ENCODE assay signal across 1 cellular context in the genomic region with DNA sequence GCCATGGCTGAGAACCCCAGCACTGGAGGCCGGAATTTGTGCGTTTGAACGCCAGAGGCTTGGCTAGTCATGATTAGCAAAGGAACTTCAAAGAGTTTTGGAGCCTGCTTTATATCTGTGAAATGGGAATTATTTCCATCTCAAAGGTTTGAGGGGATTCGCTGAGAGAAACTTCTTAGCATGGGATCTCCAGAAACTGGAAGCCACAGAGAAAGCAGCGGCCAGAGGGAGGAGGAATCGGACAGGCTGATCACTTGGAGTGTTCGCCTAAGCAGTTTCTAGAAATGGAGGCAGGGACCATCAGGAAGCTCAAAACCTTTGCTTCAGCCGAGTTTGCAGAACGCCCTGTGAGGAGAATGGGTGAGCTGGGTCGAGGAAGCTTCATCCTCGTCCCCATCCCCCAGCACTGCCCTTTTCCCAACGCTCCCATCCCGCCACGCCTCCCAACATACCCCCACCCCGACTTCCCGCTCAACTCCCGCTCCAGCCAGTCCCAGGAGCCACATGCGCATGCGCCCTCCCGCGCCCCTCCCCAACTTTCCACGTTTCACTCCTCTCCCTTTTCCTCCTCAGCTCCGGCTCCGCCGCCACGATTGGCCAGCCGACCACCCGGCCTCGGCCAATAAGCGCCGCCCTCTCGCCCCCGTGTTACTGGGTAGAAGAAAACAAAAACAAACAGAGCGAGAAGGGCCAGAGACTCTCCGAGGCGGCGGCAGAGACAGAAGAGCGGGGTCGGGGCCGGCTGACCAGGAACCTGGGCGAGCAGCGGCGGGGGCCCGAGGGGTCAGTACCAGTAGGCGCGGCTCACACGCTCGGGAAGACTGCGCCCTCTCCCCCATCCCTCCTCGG.
TF ChIP-seq lines count a peak whose summit lies in the region.

PDCD4 (plus strand) TSS at position 693 of the 849 bp plus-strand sequence. CDS start 4,100 bp downstream, outside the sequence.

TF ChIP-seq in HepG2, 621 proteins besides CTCF, POLR2A, EP300 and RAD21 (continued from another document and continues in another):
- no peak for TF ChIP-seq ZNF124 (CRISPR knock-in tag; IDR thresholded peaks at IDR 0.05)
- no peak for TF ChIP-seq ZSCAN21 (CRISPR knock-in tag; IDR thresholded peaks at IDR 0.05; ENCODE audit: borderline replicate concordance)
- no peak for TF ChIP-seq FOXO1 (CRISPR knock-in tag; IDR thresholded peaks at IDR 0.05)
- no peak; the same call in 1 of the 2 replicates for TF ChIP-seq AHR (CRISPR knock-in tag; IDR thresholded peaks at IDR 0.05)
- TF ChIP-seq POGK (CRISPR knock-in tag; conservative IDR thresholded peaks at IDR 0.05), result peak; percentile 16; the same call in 1 of the 2 replicates
- 0 out of 2 replicates have a peak, but pooled peaks have one; percentile 42 for TF ChIP-seq ZBTB7B (CRISPR knock-in tag; IDR thresholded peaks at IDR 0.05)
- TF ChIP-seq ZBTB1 (CRISPR knock-in tag; IDR thresholded peaks at IDR 0.05; ENCODE audit: borderline replicate concordance), result no peak
- TF ChIP-seq NFKB2 (CRISPR knock-in tag; IDR thresholded peaks at IDR 0.05; ENCODE audit: borderline replicate concordance), result peak; percentile 4; the same call in 1 of the 2 replicates
- TF ChIP-seq ELF3 (CRISPR knock-in tag; IDR thresholded peaks at IDR 0.05), result 0 out of 2 replicates have a peak, but pooled peaks have one; percentile 43
- TF ChIP-seq SRSF1 (optimal IDR thresholded peaks at IDR 0.05; ENCODE audit: low read depth, low read length), result no peak
- 0 out of 2 replicates have a peak, but pooled peaks have one; percentile 9 for TF ChIP-seq ZNF331 (CRISPR knock-in tag; IDR thresholded peaks at IDR 0.05)
- peak; percentile 82; the same call in 1 of the 2 replicates for TF ChIP-seq TFDP1 (CRISPR knock-in tag; IDR thresholded peaks at IDR 0.05; ENCODE audit: borderline replicate concordance)
- TF ChIP-seq, protein P1, sequence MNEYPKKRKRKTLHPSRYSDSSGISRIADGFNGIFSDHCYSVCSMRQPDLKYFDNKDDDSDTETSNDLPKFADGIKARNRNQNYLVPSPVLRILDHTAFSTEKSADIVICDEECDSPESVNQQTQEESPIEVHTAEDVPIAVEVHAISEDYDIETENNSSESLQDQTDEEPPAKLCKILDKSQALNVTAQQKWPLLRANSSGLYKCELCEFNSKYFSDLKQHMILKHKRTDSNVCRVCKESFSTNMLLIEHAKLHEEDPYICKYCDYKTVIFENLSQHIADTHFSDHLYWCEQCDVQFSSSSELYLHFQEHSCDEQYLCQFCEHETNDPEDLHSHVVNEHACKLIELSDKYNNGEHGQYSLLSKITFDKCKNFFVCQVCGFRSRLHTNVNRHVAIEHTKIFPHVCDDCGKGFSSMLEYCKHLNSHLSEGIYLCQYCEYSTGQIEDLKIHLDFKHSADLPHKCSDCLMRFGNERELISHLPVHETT (CRISPR knock-in tag; conservative IDR thresholded peaks at IDR 0.05), result no peak
- 0 out of 2 replicates have a peak, but pooled peaks have one; percentile 35 for TF ChIP-seq HES4 (CRISPR knock-in tag; IDR thresholded peaks at IDR 0.05; ENCODE audit: borderline replicate concordance)
- peak; percentile 99 for TF ChIP-seq HNRNPK (IDR thresholded peaks at IDR 0.05; ENCODE audit: low read depth, low read length, poor library complexity, severe bottlenecking)
- peak; percentile 38; the same call in 1 of the 2 replicates for TF ChIP-seq GATAD1 (CRISPR knock-in tag; IDR thresholded peaks at IDR 0.05)
- TF ChIP-seq, protein P2, sequence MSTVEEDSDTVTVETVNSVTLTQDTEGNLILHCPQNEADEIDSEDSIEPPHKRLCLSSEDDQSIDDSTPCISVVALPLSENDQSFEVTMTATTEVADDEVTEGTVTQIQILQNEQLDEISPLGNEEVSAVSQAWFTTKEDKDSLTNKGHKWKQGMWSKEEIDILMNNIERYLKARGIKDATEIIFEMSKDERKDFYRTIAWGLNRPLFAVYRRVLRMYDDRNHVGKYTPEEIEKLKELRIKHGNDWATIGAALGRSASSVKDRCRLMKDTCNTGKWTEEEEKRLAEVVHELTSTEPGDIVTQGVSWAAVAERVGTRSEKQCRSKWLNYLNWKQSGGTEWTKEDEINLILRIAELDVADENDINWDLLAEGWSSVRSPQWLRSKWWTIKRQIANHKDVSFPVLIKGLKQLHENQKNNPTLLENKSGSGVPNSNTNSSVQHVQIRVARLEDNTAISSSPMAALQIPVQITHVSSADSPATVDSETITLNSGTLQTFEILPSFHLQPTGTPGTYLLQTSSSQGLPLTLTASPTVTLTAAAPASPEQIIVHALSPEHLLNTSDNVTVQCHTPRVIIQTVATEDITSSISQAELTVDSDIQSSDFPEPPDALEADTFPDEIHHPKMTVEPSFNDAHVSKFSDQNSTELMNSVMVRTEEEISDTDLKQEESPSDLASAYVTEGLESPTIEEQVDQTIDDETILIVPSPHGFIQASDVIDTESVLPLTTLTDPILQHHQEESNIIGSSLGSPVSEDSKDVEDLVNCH (CRISPR knock-in tag; IDR thresholded peaks at IDR 0.05), result no peak
- TF ChIP-seq ZNF101 (CRISPR knock-in tag; IDR thresholded peaks at IDR 0.05; ENCODE audit: borderline replicate concordance, low read depth), result 0 out of 2 replicates have a peak, but pooled peaks have one; percentile 7
- no peak for TF ChIP-seq RAD51 (IDR thresholded peaks at IDR 0.05; ENCODE audit: borderline replicate concordance)
- TF ChIP-seq MED13 (CRISPR knock-in tag; IDR thresholded peaks at IDR 0.05), result 0 out of 2 replicates have a peak, but pooled peaks have one; percentile 6
- peak; percentile 37; the same call in 1 of the 2 replicates for TF ChIP-seq ZNF547 (CRISPR knock-in tag; IDR thresholded peaks at IDR 0.05)
- no peak for TF ChIP-seq ZFP62 (CRISPR knock-in tag; IDR thresholded peaks at IDR 0.05)
- TF ChIP-seq NR0B2 (CRISPR knock-in tag; IDR thresholded peaks at IDR 0.05), result no peak
- TF ChIP-seq ZZZ3 (CRISPR knock-in tag; IDR thresholded peaks at IDR 0.05; ENCODE audit: borderline replicate concordance), result 0 out of 2 replicates have a peak, but pooled peaks have one; percentile 78
- no peak for TF ChIP-seq FIP1L1 (IDR thresholded peaks at IDR 0.05; ENCODE audit: borderline replicate concordance, insufficient read depth, low read depth, low read length)
- 0 out of 2 replicates have a peak, but pooled peaks have one; percentile 60 for TF ChIP-seq HINFP (CRISPR knock-in tag; IDR thresholded peaks at IDR 0.05; ENCODE audit: low read depth)
- TF ChIP-seq, protein P3, sequence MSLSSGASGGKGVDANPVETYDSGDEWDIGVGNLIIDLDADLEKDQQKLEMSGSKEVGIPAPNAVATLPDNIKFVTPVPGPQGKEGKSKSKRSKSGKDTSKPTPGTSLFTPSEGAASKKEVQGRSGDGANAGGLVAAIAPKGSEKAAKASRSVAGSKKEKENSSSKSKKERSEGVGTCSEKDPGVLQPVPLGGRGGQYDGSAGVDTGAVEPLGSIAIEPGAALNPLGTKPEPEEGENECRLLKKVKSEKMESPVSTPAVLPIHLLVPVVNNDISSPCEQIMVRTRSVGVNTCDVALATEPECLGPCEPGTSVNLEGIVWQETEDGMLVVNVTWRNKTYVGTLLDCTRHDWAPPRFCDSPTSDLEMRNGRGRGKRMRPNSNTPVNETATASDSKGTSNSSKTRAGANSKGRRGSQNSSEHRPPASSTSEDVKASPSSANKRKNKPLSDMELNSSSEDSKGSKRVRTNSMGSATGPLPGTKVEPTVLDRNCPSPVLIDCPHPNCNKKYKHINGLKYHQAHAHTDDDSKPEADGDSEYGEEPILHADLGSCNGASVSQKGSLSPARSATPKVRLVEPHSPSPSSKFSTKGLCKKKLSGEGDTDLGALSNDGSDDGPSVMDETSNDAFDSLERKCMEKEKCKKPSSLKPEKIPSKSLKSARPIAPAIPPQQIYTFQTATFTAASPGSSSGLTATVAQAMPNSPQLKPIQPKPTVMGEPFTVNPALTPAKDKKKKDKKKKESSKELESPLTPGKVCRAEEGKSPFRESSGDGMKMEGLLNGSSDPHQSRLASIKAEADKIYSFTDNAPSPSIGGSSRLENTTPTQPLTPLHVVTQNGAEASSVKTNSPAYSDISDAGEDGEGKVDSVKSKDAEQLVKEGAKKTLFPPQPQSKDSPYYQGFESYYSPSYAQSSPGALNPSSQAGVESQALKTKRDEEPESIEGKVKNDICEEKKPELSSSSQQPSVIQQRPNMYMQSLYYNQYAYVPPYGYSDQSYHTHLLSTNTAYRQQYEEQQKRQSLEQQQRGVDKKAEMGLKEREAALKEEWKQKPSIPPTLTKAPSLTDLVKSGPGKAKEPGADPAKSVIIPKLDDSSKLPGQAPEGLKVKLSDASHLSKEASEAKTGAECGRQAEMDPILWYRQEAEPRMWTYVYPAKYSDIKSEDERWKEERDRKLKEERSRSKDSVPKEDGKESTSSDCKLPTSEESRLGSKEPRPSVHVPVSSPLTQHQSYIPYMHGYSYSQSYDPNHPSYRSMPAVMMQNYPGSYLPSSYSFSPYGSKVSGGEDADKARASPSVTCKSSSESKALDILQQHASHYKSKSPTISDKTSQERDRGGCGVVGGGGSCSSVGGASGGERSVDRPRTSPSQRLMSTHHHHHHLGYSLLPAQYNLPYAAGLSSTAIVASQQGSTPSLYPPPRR (CRISPR knock-in tag; IDR thresholded peaks at IDR 0.05; ENCODE audit: borderline replicate concordance), result peak; percentile 18; the same call in 1 of the 2 replicates
- TF ChIP-seq NONO (IDR thresholded peaks at IDR 0.05), result no peak
- no peak; the same call in 1 of the 2 replicates for TF ChIP-seq NONO (CRISPR knock-in tag; conservative IDR thresholded peaks at IDR 0.05)
- TF ChIP-seq KLF11 (CRISPR knock-in tag; IDR thresholded peaks at IDR 0.05), result no peak
- no peak for TF ChIP-seq ZNF367 (CRISPR knock-in tag; IDR thresholded peaks at IDR 0.05; ENCODE audit: borderline replicate concordance)
- TF ChIP-seq MXD4 (CRISPR knock-in tag; IDR thresholded peaks at IDR 0.05), result no peak
- 0 out of 2 replicates have a peak, but pooled peaks have one; percentile 38 for TF ChIP-seq ZNF343 (CRISPR knock-in tag; IDR thresholded peaks at IDR 0.05)
- peak; percentile 28 for TF ChIP-seq ZMAT3 (CRISPR knock-in tag; conservative IDR thresholded peaks at IDR 0.05)
- no peak for TF ChIP-seq ZBTB37 (CRISPR knock-in tag; IDR thresholded peaks at IDR 0.05)
- TF ChIP-seq SIN3A (IDR thresholded peaks at IDR 0.05; ENCODE audit: borderline replicate concordance, low read depth, low read length), result peak; percentile 44; the same call in 1 of the 2 replicates
- TF ChIP-seq HDAC6 (IDR thresholded peaks at IDR 0.05; ENCODE audit: low read depth, low read length), result no peak
- no peak; the same call in 1 of the 2 replicates for TF ChIP-seq ZFX (CRISPR knock-in tag; IDR thresholded peaks at IDR 0.05; ENCODE audit: low read depth)
- 0 out of 2 replicates have a peak, but pooled peaks have one; percentile 4 for TF ChIP-seq ZBTB7A (CRISPR knock-in tag; IDR thresholded peaks at IDR 0.05)
